7 cellular contexts compared by ENCODE assay signal in the genomic region with DNA sequence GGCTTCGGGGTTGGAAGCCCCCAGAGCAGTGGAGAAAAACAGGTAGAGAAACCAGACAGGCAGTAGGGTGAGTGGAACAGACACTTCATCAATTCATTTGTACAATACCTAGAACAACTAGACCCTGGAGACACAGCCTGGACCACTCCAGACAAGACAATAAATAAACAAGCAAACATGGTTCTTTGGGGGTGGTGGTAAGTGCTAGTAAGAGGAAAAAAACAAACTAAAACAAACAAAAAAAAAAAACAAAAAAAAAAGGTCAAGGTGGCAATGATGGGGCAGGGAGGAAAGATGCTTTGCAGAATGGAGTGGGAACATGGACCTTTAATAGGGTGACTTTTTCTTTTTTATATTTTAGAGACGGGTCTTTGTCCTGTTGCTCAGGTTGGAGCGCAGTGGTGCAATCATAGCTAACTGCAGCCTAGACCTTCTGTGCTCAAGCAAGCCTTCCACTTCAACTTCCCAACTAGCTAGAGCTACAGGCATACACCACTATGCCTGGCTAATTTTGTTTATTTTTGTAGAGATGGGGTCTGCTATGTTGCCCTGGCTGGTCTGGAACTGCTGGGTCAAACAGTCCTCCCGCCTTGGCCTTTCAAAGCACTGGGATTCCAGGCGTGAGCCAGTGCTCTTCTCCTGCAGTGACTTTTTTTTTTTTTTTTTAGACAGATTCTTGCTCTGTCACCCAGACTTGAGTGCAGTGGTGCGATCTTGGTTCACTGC. TPM values are rescaled to one million over a fixed set of nuclear protein-coding genes. Genes with fewer than 3 reads are reported as not detected.
DNase-seq lines count a peak whose midpoint lies in the region; ATAC-seq, FAIRE-seq and TF ChIP-seq lines count a peak whose summit lies in the region.

No MANE protein-coding gene starts in this region.

- no peaks in the 10 kb centered on the region for H3K9me3 ChIP-seq in small intestine (ENCODE audit: control insufficient read depth, low read depth)

- peaks cover 30% of the 10 kb centered on the region for H3K4me1 Mint-ChIP-seq in T-helper 1 cell treated with Interleukin-12 subunit alpha and Interleukin-12 subunit beta and Interleukin-4 antibody, amounts not matched to agents 30 μg/mL and 1 μg/mL, for 36 hours (ENCODE audit: low read depth)

- H3K9me3 Mint-ChIP-seq in T-helper 1 cell treated with Interleukin-12 subunit alpha and Interleukin-12 subunit beta and Interleukin-4 antibody, amounts not matched to agents 30 μg/mL and 1 μg/mL, for 36 hours, result no peaks in the 10 kb centered on the region

- no peak for ATAC-seq in foreskin keratinocyte

- H3K4me3 ChIP-seq in H7 (ENCODE audit: insufficient read depth, low read depth, low read length) (peak overlapping the region; percentile 61), small intestine (ENCODE audit: low read depth in 1 of 2, low read length in 2 of 2) (peak overlapping the region in 1 of 2 donors; percentile 89)

- DNase-seq in H7 (peak; percentile 15), foreskin keratinocyte (peak in 1 of 2 donors; percentile 20), small intestine (no peak), nucleus accumbens (lab: John Stamatoyannopoulos, UW) (no peak), GM19239 (ENCODE audit: insufficient read length, low spot score) (no peak)
- DNase-seq in stimulated activated CD4-positive, alpha-beta T cell treated with anti-CD3 and anti-CD28 coated beads, Interleukin-1b, Interleukin-23, amount 100 ng/mL, for 48 hours, result no peak

- H3K27ac ChIP-seq in foreskin keratinocyte (peak overlapping the region; percentile 78), small intestine (ENCODE audit: low read depth in 1 of 2, low read length in 1 of 2) (peak overlapping the region; percentile 98 to 99)

- TF ChIP-seq CTCF in foreskin keratinocyte (conservative IDR thresholded peaks at IDR 0.05), result no peak

- peak overlapping the region; percentile 82 for H3K4me3 Mint-ChIP-seq in T-helper 1 cell treated with Interleukin-12 subunit alpha and Interleukin-12 subunit beta and Interleukin-4 antibody, amounts not matched to agents 30 μg/mL and 1 μg/mL, for 36 hours

- H3K27me3 Mint-ChIP-seq in T-helper 1 cell treated with Interleukin-12 subunit alpha and Interleukin-12 subunit beta and Interleukin-4 antibody, amounts not matched to agents 30 μg/mL and 1 μg/mL, for 36 hours (ENCODE audit: low read depth), result no peaks in the 10 kb centered on the region

- H3K36me3 ChIP-seq in H7 (replicated peaks; ENCODE audit: control insufficient read depth, insufficient read depth, low read length), result peaks cover 6% of the 10 kb centered on the region; the same call in 1 of the 2 replicates
- no peaks in the 10 kb centered on the region for H3K36me3 ChIP-seq in small intestine (ENCODE audit: control insufficient read depth in 2 of 2, insufficient read depth in 2 of 2, low read length in 2 of 2)

- H3K4me1 ChIP-seq in foreskin keratinocyte, result peaks cover 8% of the 10 kb centered on the region
- no peaks in the 10 kb centered on the region for H3K4me1 ChIP-seq in small intestine (ENCODE audit: control insufficient read depth in 2 of 2, insufficient read depth in 1 of 2, low read depth in 1 of 2, low read length in 1 of 2)

- FAIRE-seq in small intestine (lab: Jason Lieb, UNC), result no peak
- no peak for FAIRE-seq in GM19239 (lab: Jason Lieb, UNC)

- peak overlapping the region; percentile 97 for H3K27ac Mint-ChIP-seq in T-helper 1 cell treated with Interleukin-12 subunit alpha and Interleukin-12 subunit beta and Interleukin-4 antibody, amounts not matched to agents 30 μg/mL and 1 μg/mL, for 36 hours

- WGBS in small intestine, 3 donors, result 58 to 64% (median 62%) methylated on average over 6 of the region's 6 CpGs

- H3K27me3 ChIP-seq in H7 (ENCODE audit: control insufficient read depth, insufficient read depth, low read length), result peaks cover 21% of the 10 kb centered on the region
- no peaks in the 10 kb centered on the region for H3K27me3 ChIP-seq in foreskin keratinocyte
- H3K27me3 ChIP-seq in small intestine (ENCODE audit: control insufficient read depth in 2 of 2, insufficient read depth in 2 of 2, low read length in 2 of 2), result no peaks in the 10 kb centered on the region

- H3K36me3 Mint-ChIP-seq in T-helper 1 cell treated with Interleukin-12 subunit alpha and Interleukin-12 subunit beta and Interleukin-4 antibody, amounts not matched to agents 30 μg/mL and 1 μg/mL, for 36 hours (ENCODE audit: low read depth), result peaks cover 11% of the 10 kb centered on the region

RNA-seq across cellular contexts. Expression of a gene that starts 3.1 kb away (rescaled TPM):
- total RNA-seq in H7 (2014; rRNA removed; shearing (Covaris generic)), result 10.0 and 22.6 TPM in 2 replicates
- total RNA-seq in foreskin keratinocyte, result 101 and 134 TPM in 2 replicates
- polyA plus RNA-seq in foreskin keratinocyte (104 and 134 TPM in 2 replicates), small intestine (100 to 1,000 TPM in 1 of 3 donors, 10 to 100 TPM in 2; 44.7 to 214 (median 54.6) TPM)

RNA-seq across cellular contexts. Expression of a gene that starts 7.2 kb away (rescaled TPM):
- 508 and 571 TPM in 2 replicates for total RNA-seq in H7 (2014; rRNA removed; shearing (Covaris generic))
- total RNA-seq in foreskin keratinocyte, result 271 and 287 TPM in 2 replicates
- polyA plus RNA-seq in foreskin keratinocyte (347 and 379 TPM in 2 replicates), small intestine (100 to 1,000 TPM; 390 to 523 (median 442) TPM)

RNA-seq across cellular contexts. Expression of a gene that starts 7.5 kb away (rescaled TPM):
- not detected in 2 replicates for total RNA-seq in H7 (2014; rRNA removed; shearing (Covaris generic))
- 9.3 and 14.7 TPM in 2 replicates for total RNA-seq in foreskin keratinocyte
- polyA plus RNA-seq in foreskin keratinocyte (49.9 and 56.0 TPM in 2 replicates), small intestine (1 to 10 TPM in 2 of 3 donors, not detected in 1; 3.1 to 4.0 TPM)

RNA-seq across cellular contexts. Expression of a gene that starts 12.0 kb away (rescaled TPM):
- 85.4 and 104 TPM in 2 replicates for total RNA-seq in H7 (2014; rRNA removed; shearing (Covaris generic))
- total RNA-seq in foreskin keratinocyte, result 46.6 and 49.4 TPM in 2 replicates
- 54.8 and 56.1 TPM in 2 replicates for polyA plus RNA-seq in foreskin keratinocyte
- 10 to 100 TPM in 1 of 3 donors, 1 to 10 TPM in 2; 3.1 to 22.3 (median 7.0) TPM for polyA plus RNA-seq in small intestine

RNA-seq across cellular contexts. Expression of a gene that starts 19.0 kb away (rescaled TPM):
- 15.4 and 30.4 TPM in 2 replicates for total RNA-seq in H7 (2014; rRNA removed; shearing (Covaris generic))
- 34.5 and 35.9 TPM in 2 replicates for total RNA-seq in foreskin keratinocyte
- polyA plus RNA-seq in foreskin keratinocyte (32.9 and 35.5 TPM in 2 replicates), small intestine (100 to 1,000 TPM in 2 of 3 donors, 10 to 100 TPM in 1; 61.8 to 206 (median 134) TPM)

Comparison
In these comparisons a context has a peak if more than half of its experiments do, and no peak if none do; other contexts are left out.
1. RNA of a gene that starts 7.5 kb away (total RNA-seq): 9.3 to 14.7 TPM in foreskin keratinocyte; not detected in H7; every median in the first group is over 10 times any median in the second.